Comparison of ENCODE assay signal across 19 cellular contexts in genomic region chr14:93010118-93010475, GRCh38.
A peak's percentile ranks its signal among the peaks of the same experiment; 100 is the strongest.
DNase-seq lines count a peak whose midpoint lies in the region; ATAC-seq and TF ChIP-seq lines count a peak whose summit lies in the region.
"Had no signal": no experiment of that assay in that cellular context is flagged by ENCODE, and none has a peak within 500 bp of the region (broad histone marks: within the 10 kb centered on the region; RNA-seq: fewer than 3 reads in every experiment).

No MANE protein-coding gene starts in this region.

- no peak overlapping the region for H2BK5ac ChIP-seq in H9 (ENCODE audit: insufficient read length, low read length)

- H3K23me2 ChIP-seq in H9 (ENCODE audit: insufficient read length, low read depth, low read length, poor library complexity, severe bottlenecking) = no peaks in the 10 kb centered on the region

- no peak overlapping the region for H3K18ac ChIP-seq in H9 (ENCODE audit: insufficient read length, low read depth, low read length)

- no peak overlapping the region for H2BK120ac ChIP-seq in H9 (ENCODE audit: low read depth, low read length, poor library complexity, severe bottlenecking)

- H3K4me3 Mint-ChIP-seq in H9 = no peak overlapping the region
- H3K4me3 Mint-ChIP-seq: activated naive CD8-positive, alpha-beta T cell treated with anti-CD3 and anti-CD28 coated beads, Interleukin-2, amount 50 U/mL, for 24 hours; CD8-positive, alpha-beta T cell; nephron; T-helper 1 cell treated with Interleukin-12 subunit alpha and Interleukin-12 subunit beta and Interleukin-4 antibody, amounts not matched to agents 30 μg/mL and 1 μg/mL, for 36 hours had no signal

- no peak overlapping the region for H2BK12ac ChIP-seq in H9 (ENCODE audit: insufficient read length, low read depth, low read length)

- H3K79me1 ChIP-seq in H9 (ENCODE audit: insufficient read depth, low read depth, low read length, poor library complexity, severe bottlenecking) = no peaks in the 10 kb centered on the region

- no peak overlapping the region for H3K23ac ChIP-seq in H9 (ENCODE audit: insufficient read length, low read depth, low read length)

- H3K9ac ChIP-seq in H9 (ENCODE audit: extremely low read depth, insufficient read length, low read length) = no peak overlapping the region

- H3K36me3 ChIP-seq in body of pancreas (replicated peaks in 1 of 2; ENCODE audit: insufficient read depth in 1 of 2, low read depth in 2 of 2) = no peaks in the 10 kb centered on the region
- H3K36me3 ChIP-seq: prostate gland had no signal

- no peak overlapping the region for H3T11ph ChIP-seq in H9 (ENCODE audit: low read length)

- no peaks in the 10 kb centered on the region for H3K9me3 Mint-ChIP-seq in H9
- H3K9me3 Mint-ChIP-seq: activated naive CD8-positive, alpha-beta T cell treated with anti-CD3 and anti-CD28 coated beads, Interleukin-2, amount 50 U/mL, for 24 hours; CD8-positive, alpha-beta T cell; nephron; T-helper 1 cell treated with Interleukin-12 subunit alpha and Interleukin-12 subunit beta and Interleukin-4 antibody, amounts not matched to agents 30 μg/mL and 1 μg/mL, for 36 hours had no signal

- no peak for TF ChIP-seq CTCF in H9 (conservative IDR thresholded peaks at IDR 0.05)
- no peak for TF ChIP-seq CTCF in VCaP (conservative IDR thresholded peaks at IDR 0.05)
- TF ChIP-seq CTCF in body of pancreas (IDR thresholded peaks at IDR 0.05) = no peak

- no peaks in the 10 kb centered on the region; the same call in 1 of the 2 replicates for H3K27me3 Mint-ChIP-seq in H9 (ENCODE audit: low read depth)
- H3K27me3 Mint-ChIP-seq: activated naive CD8-positive, alpha-beta T cell treated with anti-CD3 and anti-CD28 coated beads, Interleukin-2, amount 50 U/mL, for 24 hours had no signal

- H3K9me3 ChIP-seq in H9 (ENCODE audit: control insufficient read depth, low read depth, low read length) = no peaks in the 10 kb centered on the region
- no peaks in the 10 kb centered on the region for H3K9me3 ChIP-seq in body of pancreas
- H3K9me3 ChIP-seq: prostate gland had no signal

- H3K27ac ChIP-seq in H9 (ENCODE audit: insufficient read length, low read depth, low read length) (no peak overlapping the region), VCaP (peak overlapping the region; percentile 67), layer of hippocampus (ENCODE audit: low read depth, low read length) (peak overlapping the region; percentile 83), substantia nigra (ENCODE audit: low read depth, low read length, poor library complexity, severe bottlenecking) (peak overlapping the region; percentile 94), body of pancreas (no peak overlapping the region)
- H3K27ac ChIP-seq: prostate gland had no signal

- H2BK20ac ChIP-seq in H9 (ENCODE audit: low read depth, low read length, poor library complexity, severe bottlenecking) = no peak overlapping the region

- no peaks in the 10 kb centered on the region for H4K20me1 ChIP-seq in H9 (ENCODE audit: control insufficient read depth, insufficient read depth, insufficient read length)

- no peak overlapping the region for H3K4me3 ChIP-seq in body of pancreas
- H3K4me3 ChIP-seq: prostate gland had no signal

- no peak overlapping the region for H4K91ac ChIP-seq in H9 (ENCODE audit: insufficient read length, low read depth, low read length)

- no peak overlapping the region for H3K4me2 ChIP-seq in H9 (ENCODE audit: insufficient read depth, insufficient read length, low read length)

- H2AK5ac ChIP-seq in H9 (ENCODE audit: insufficient read length, low read length) = no peak overlapping the region

- H3K4me1 ChIP-seq in H9 (ENCODE audit: insufficient read depth, low read length) (no peaks in the 10 kb centered on the region), body of pancreas (peaks cover 36% of the 10 kb centered on the region)

- H4K8ac ChIP-seq in H9 (replicated peaks; ENCODE audit: insufficient read length, low read depth, low read length) = no peak overlapping the region

- TF ChIP-seq POLR2A in body of pancreas (IDR thresholded peaks at IDR 0.05) = no peak

- H3K36me3 Mint-ChIP-seq in H9 (ENCODE audit: insufficient read depth in 1 of 3, low read depth in 3 of 3) = peaks cover 0 to 7% (median 5%) of the 10 kb centered on the region in 3 experiments; a peak in 6 of 7 replicates

- H3K4ac ChIP-seq in H9 (ENCODE audit: low read depth, low read length) = no peak overlapping the region

- H3K56ac ChIP-seq in H9 (ENCODE audit: insufficient read length, low read depth, low read length) = no peak overlapping the region

- no peak for ATAC-seq in body of pancreas
- ATAC-seq in HG03159 (IDR thresholded peaks at IDR 0.05; ENCODE audit: unreplicated experiment) = no peak
- ATAC-seq: activated naive CD8-positive, alpha-beta T cell treated with anti-CD3 and anti-CD28 coated beads, Interleukin-2, amount 50 U/mL, for 24 hours; CD8-positive, alpha-beta T cell had no signal

- H3K27me3 ChIP-seq in H9 (ENCODE audit: insufficient read depth, low read length) (no peaks in the 10 kb centered on the region), layer of hippocampus (ENCODE audit: control insufficient read depth, insufficient read depth, low read length) (no peaks in the 10 kb centered on the region), body of pancreas (no peaks in the 10 kb centered on the region)

- WGBS in H9 (ENCODE audit: extremely low coverage, insufficient read length, low lambda C conversion rate) = no CpG with 5 or more reads among the region's 10 CpGs
- WGBS in body of pancreas, 2 donors = 63 to 64% methylated on average over 10 of the region's 10 CpGs

- DNase-seq in H9 = no peak
- peak in 1 of 49 donors; percentile 22 for DNase-seq in substantia nigra (lab: John Stamatoyannopoulos, UW)
- DNase-seq in body of pancreas = no peak
- DNase-seq in activated CD4-positive, alpha-beta T cell treated with anti-CD3 and anti-CD28 coated beads for 4 hours = no peak
- DNase-seq: activated CD8-positive, alpha-beta memory T cell treated with anti-CD3 and anti-CD28 coated beads, Interleukin-2, amount 50 U/mL, for 48 hours; activated effector memory CD4-positive, alpha-beta T cell treated with Interleukin-2 at 50 U/mL for 16 hours; activated naive CD8-positive, alpha-beta T cell treated with anti-CD3 and anti-CD28 coated beads, Interleukin-2, amount 50 U/mL, for 24 hours; CD8-positive, alpha-beta T cell; dermis blood vessel endothelial cell; GF-D8; mesenchymal stem cell; NCI-H526; stimulated activated CD4-positive, alpha-beta T cell treated with anti-CD3 and anti-CD28 coated beads, Interleukin-4, amount 100 ng/mL, for 4 hours had no signal

- peaks cover 18 to 23% of the 10 kb centered on the region in 2 experiments for H3K4me1 Mint-ChIP-seq in H9

- no peak overlapping the region for H2AFZ ChIP-seq in H9 (ENCODE audit: low read length)

- H3K79me2 ChIP-seq in H9 (ENCODE audit: insufficient read depth, low read length) = no peaks in the 10 kb centered on the region

- intact Hi-C loops in body of pancreas (cut with DNase I) = no loop called here

- peak overlapping the region in 2 of 3 experiments; percentile 77 to 90; a peak in 3 of 7 replicates for H3K27ac Mint-ChIP-seq in H9
- H3K27ac Mint-ChIP-seq: activated naive CD8-positive, alpha-beta T cell treated with anti-CD3 and anti-CD28 coated beads, Interleukin-2, amount 50 U/mL, for 24 hours; CD8-positive, alpha-beta T cell; T-helper 1 cell treated with Interleukin-12 subunit alpha and Interleukin-12 subunit beta and Interleukin-4 antibody, amounts not matched to agents 30 μg/mL and 1 μg/mL, for 36 hours had no signal

- H3K14ac ChIP-seq in H9 (ENCODE audit: insufficient read depth, low read length) = no peak overlapping the region

- no peak overlapping the region for H2BK15ac ChIP-seq in H9 (ENCODE audit: low read depth, low read length)

- H4K5ac ChIP-seq in H9 (ENCODE audit: insufficient read length, low read depth, low read length) = no peak overlapping the region

Comparison
In these comparisons a context has a peak if more than half of its experiments do, and no peak if none do; other contexts are left out.
1. H3K27ac ChIP-seq: peak in VCaP (single experiment), layer of hippocampus (single experiment) and substantia nigra (single experiment); none in H9 (single experiment) and body of pancreas (0 of 4).